13 cellular contexts compared by ENCODE assay signal in genomic region chr12:132154941-132155770, GRCh38. TPM values are rescaled to one million over a fixed set of nuclear protein-coding genes. Genes with fewer than 3 reads are reported as not detected.
DNase-seq lines count a peak whose midpoint lies in the region; ATAC-seq and TF ChIP-seq lines count a peak whose summit lies in the region.
"Had no signal": no experiment of that assay in that cellular context is flagged by ENCODE, and none has a peak within 500 bp of the region (broad histone marks: within the 10 kb centered on the region; RNA-seq: fewer than 3 reads in every experiment).

No MANE protein-coding gene starts in this region.

- H3K27ac Mint-ChIP-seq in nephron progenitor cell: peak overlapping the region; percentile 36

- ATAC-seq in HG03432 (IDR thresholded peaks at IDR 0.05; ENCODE audit: unreplicated experiment) (peak; percentile 20), GM18502 (IDR thresholded peaks at IDR 0.05; ENCODE audit: poor library complexity, unreplicated experiment) (no peak)

- peak; percentile 37 for DNase-seq in activated CD4-positive, alpha-beta T cell treated with anti-CD3 and anti-CD28 coated beads for 48 hours
- DNase-seq in activated CD4-positive, alpha-beta T cell treated with anti-CD3 and anti-CD28 coated beads for 1 hour: no peak
- peak; percentile 33 to 42 for DNase-seq in dermis microvascular lymphatic vessel endothelial cell (ENCODE audit: low read depth in 2 of 2)
- peak; percentile 46 for DNase-seq in nephron progenitor cell
- no peak for DNase-seq in stimulated activated CD4-positive, alpha-beta T cell treated with anti-CD3 and anti-CD28 coated beads, Interleukin-15, amount 100 ng/mL, for 24 hours
- DNase-seq in iPS-NIHi11 (ENCODE audit: low spot score): no peak
- DNase-seq: Caco-2; mammary epithelial cell; NCI-H2081 treated with DMSO at 0.1 percent for 48 hours; SHP77 treated with DMSO at 0.1 percent for 48 hours; stimulated activated CD4-positive, alpha-beta T cell treated with anti-CD3 and anti-CD28 coated beads, Interleukin-2, amount 100 ng/mL, for 48 hours had no signal

- peaks cover 11% of the 10 kb centered on the region for H3K4me1 Mint-ChIP-seq in nephron progenitor cell

- no peaks in the 10 kb centered on the region for H3K27me3 Mint-ChIP-seq in nephron progenitor cell (ENCODE audit: low read depth, poor library complexity)

- no peak overlapping the region for H3K4me3 Mint-ChIP-seq in nephron progenitor cell

- TF ChIP-seq CTCF in nephron progenitor cell (IDR thresholded peaks at IDR 0.05): no peak

- H3K36me3 Mint-ChIP-seq in nephron progenitor cell (ENCODE audit: low read depth): no peaks in the 10 kb centered on the region

- H3K9me3 Mint-ChIP-seq in nephron progenitor cell: no peaks in the 10 kb centered on the region

RNA-seq across cellular contexts. Expression of gene NOC4L, which starts 10.9 kb away (rescaled TPM):
- total RNA-seq in dermis microvascular lymphatic vessel endothelial cell: 10.5 and 12.3 TPM in 2 replicates

RNA-seq across cellular contexts. Expression of gene DDX51, which starts 11.0 kb away (rescaled TPM):
- 5.1 TPM in 2 replicates for total RNA-seq in dermis microvascular lymphatic vessel endothelial cell

Comparison
In these comparisons a context has a peak if more than half of its experiments do, and no peak if none do; other contexts are left out.
1. DNase-seq: peak in activated CD4-positive, alpha-beta T cell treated with anti-CD3 and anti-CD28 coated beads for 48 hours (single experiment), dermis microvascular lymphatic vessel endothelial cell (2 of 2) and nephron progenitor cell (single experiment); none in activated CD4-positive, alpha-beta T cell treated with anti-CD3 and anti-CD28 coated beads for 1 hour (single experiment), stimulated activated CD4-positive, alpha-beta T cell treated with anti-CD3 and anti-CD28 coated beads, Interleukin-15, amount 100 ng/mL, for 24 hours (single experiment) and iPS-NIHi11 (single experiment).